ENCODE assay signal across 8 cellular contexts in the genomic region with DNA sequence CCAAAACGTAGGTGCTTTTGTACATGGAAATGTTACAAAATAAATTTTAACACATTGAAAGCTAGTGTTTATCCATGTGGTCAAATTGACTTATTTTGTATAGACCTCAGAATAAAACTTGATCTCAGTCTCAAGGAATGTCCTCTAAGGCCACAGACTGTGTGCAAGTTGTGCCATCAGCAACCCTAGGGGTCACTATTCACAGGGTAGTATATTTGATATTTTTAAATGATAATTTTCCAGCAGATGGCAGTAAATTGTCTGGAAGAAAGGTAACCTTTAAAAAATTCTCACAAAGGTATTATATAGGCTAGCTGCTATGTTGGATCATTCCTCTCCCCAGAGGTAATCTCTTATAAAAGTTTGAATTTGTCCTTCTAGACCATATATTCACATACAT. TPM values are rescaled to one million over a fixed set of nuclear protein-coding genes. Genes with fewer than 3 reads are reported as not detected.
DNase-seq lines count a peak whose midpoint lies in the region; ATAC-seq and TF ChIP-seq lines count a peak whose summit lies in the region.

No MANE protein-coding gene starts in this region.

- TF ChIP-seq RAD21 in SK-N-SH (IDR thresholded peaks at IDR 0.05; ENCODE audit: low read length): peak; percentile 28; the same call in 1 of the 2 replicates

- no peak overlapping the region for H2AFZ ChIP-seq in SK-N-SH (ENCODE audit: low read depth)

- 52% methylated on average over 1 of the region's 1 CpG for WGBS in SK-N-SH (ENCODE audit: low lambda C conversion rate)
- WGBS in gastroesophageal sphincter (ENCODE audit: low coverage in 1 of 2), 2 donors: 0 to 20% methylated on average over 1 of the region's 1 CpG

- H3K4me2 ChIP-seq in SK-N-SH: no peak overlapping the region

- POLR2A ChIA-PET in SK-N-SH (lab: Yijun Ruan, JAX): no interaction called here

- no peak overlapping the region for H3K27ac ChIP-seq in SK-N-SH (ENCODE audit: low read depth in 2 of 2, low read length in 1 of 2)
- H3K27ac ChIP-seq in gastroesophageal sphincter: no peak overlapping the region

- H3K9me2 ChIP-seq in SK-N-SH: no peaks in the 10 kb centered on the region

- H3K27me3 ChIP-seq in SK-N-SH (ENCODE audit: insufficient read depth) (no peaks in the 10 kb centered on the region), gastroesophageal sphincter (no peaks in the 10 kb centered on the region)

- no peak for TF ChIP-seq POLR2A in gastroesophageal sphincter (IDR thresholded peaks at IDR 0.05)

- peak; percentile 76 for DNase-seq in Caki2 (ENCODE audit: low read depth)
- peak; percentile 46 for DNase-seq in SK-N-SH
- DNase-seq in kidney glomerular epithelial cell (lab: John Stamatoyannopoulos, UW): peak; percentile 55
- no peak for DNase-seq in stimulated activated naive CD4-positive, alpha-beta T cell treated with Interleukin-2 at 50 U/mL for 16 hours (lab: John Stamatoyannopoulos, UW)
- no peak for DNase-seq in hypothalamus (lab: John Stamatoyannopoulos, UW)

- no peaks in the 10 kb centered on the region for H4K20me1 ChIP-seq in SK-N-SH (ENCODE audit: insufficient read depth)

- TF ChIP-seq CTCF in SK-N-SH (IDR thresholded peaks at IDR 0.05) (peak; percentile 48; the same call in 1 of the 2 replicates), gastroesophageal sphincter (IDR thresholded peaks at IDR 0.05) (peak in 1 of 4 experiments; percentile 20)

- H3K9ac ChIP-seq in SK-N-SH: no peak overlapping the region

- no peak overlapping the region for H3K4me3 ChIP-seq in SK-N-SH (ENCODE audit: low read depth in 2 of 2, low read length in 1 of 2)
- H3K4me3 ChIP-seq in gastroesophageal sphincter: no peak overlapping the region

- H3K79me2 ChIP-seq in SK-N-SH (ENCODE audit: insufficient read depth): no peaks in the 10 kb centered on the region

- H3K4me1 ChIP-seq in SK-N-SH (ENCODE audit: control insufficient read depth in 1 of 2, insufficient read depth in 2 of 2, low read depth in 1 of 2, low read length in 1 of 2) (no peaks in the 10 kb centered on the region), gastroesophageal sphincter (no peaks in the 10 kb centered on the region)

- CTCF ChIA-PET in SK-N-SH (lab: Yijun Ruan, JAX): interaction anchor here (1.3 to 1.6 kb wide), 2 partner anchors 10 to 87 kb away, joined by 4 to 5 read pairs; no protein-coding TSS in a partner anchor

- in situ Hi-C loops in Caki2 (cut with HindIII; ENCODE audit: low pct_unique_long_range_greater_than_20kb, low sequenced_read_pairs): no loop called here

- H3K36me3 ChIP-seq in SK-N-SH (replicated peaks in 1 of 2; ENCODE audit: control insufficient read depth in 1 of 2, insufficient read depth in 2 of 2, low read length in 1 of 2) (no peaks in the 10 kb centered on the region), gastroesophageal sphincter (no peaks in the 10 kb centered on the region)

- H3F3A ChIP-seq in SK-N-SH (replicated peaks; ENCODE audit: insufficient read depth): no peaks in the 10 kb centered on the region

- ATAC-seq in HG02938 (IDR thresholded peaks at IDR 0.05; ENCODE audit: unreplicated experiment) (peak; percentile 37), HG03108 (IDR thresholded peaks at IDR 0.05; ENCODE audit: unreplicated experiment) (no peak), gastroesophageal sphincter (no peak)

- H3K9me3 ChIP-seq in SK-N-SH (no peaks in the 10 kb centered on the region), gastroesophageal sphincter (no peaks in the 10 kb centered on the region)

- no peak for TF ChIP-seq EP300 in SK-N-SH (IDR thresholded peaks at IDR 0.05; ENCODE audit: borderline replicate concordance in 1 of 2, low read depth in 1 of 2, low read length in 1 of 2)
- TF ChIP-seq EP300 in gastroesophageal sphincter (IDR thresholded peaks at IDR 0.05): no peak

TF ChIP-seq in SK-N-SH, 30 proteins besides CTCF, POLR2A, EP300 and RAD21:
- no peak for TF ChIP-seq TAF1 (IDR thresholded peaks at IDR 0.05; ENCODE audit: borderline replicate concordance, low read depth, low read length)
- no peak for TF ChIP-seq FOSL2 (IDR thresholded peaks at IDR 0.05; ENCODE audit: borderline replicate concordance, low read depth)
- TF ChIP-seq MXI1 (IDR thresholded peaks at IDR 0.05; ENCODE audit: low read depth, low read length): no peak
- no peak for TF ChIP-seq YY1 (IDR thresholded peaks at IDR 0.05; ENCODE audit: low read depth)
- no peak for TF ChIP-seq MEF2A (IDR thresholded peaks at IDR 0.05; ENCODE audit: borderline replicate concordance, low read depth)
- no peak for TF ChIP-seq GATA2 (CRISPR knock-in tag; IDR thresholded peaks at IDR 0.05)
- TF ChIP-seq, protein P1, sequence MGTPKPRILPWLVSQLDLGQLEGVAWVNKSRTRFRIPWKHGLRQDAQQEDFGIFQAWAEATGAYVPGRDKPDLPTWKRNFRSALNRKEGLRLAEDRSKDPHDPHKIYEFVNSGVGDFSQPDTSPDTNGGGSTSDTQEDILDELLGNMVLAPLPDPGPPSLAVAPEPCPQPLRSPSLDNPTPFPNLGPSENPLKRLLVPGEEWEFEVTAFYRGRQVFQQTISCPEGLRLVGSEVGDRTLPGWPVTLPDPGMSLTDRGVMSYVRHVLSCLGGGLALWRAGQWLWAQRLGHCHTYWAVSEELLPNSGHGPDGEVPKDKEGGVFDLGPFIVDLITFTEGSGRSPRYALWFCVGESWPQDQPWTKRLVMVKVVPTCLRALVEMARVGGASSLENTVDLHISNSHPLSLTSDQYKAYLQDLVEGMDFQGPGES (IDR thresholded peaks at IDR 0.05; ENCODE audit: low read depth, low read length): no peak
- TF ChIP-seq SIN3A (IDR thresholded peaks at IDR 0.05; ENCODE audit: borderline replicate concordance, low read depth, low read length): no peak

RNA-seq across cellular contexts. Expression of a gene that starts 12.9 kb away (rescaled TPM):
- 17.9 and 24.4 TPM in 2 replicates for total RNA-seq in Caki2 (2014; rRNA removed; shearing (Covaris generic); ENCODE audit: low replicate concordance)
- 0.02 and 0.13 TPM in 2 replicates for polyA plus RNA-seq in SK-N-SH (2012; rRNA removed)
- polyA plus RNA-seq in SK-N-SH (2012; cell fraction: cytosol; rRNA removed): 0.09 and 0.21 TPM in 2 replicates
- 0.07 and 0.12 TPM in 2 replicates for polyA plus RNA-seq in SK-N-SH (2012; cell fraction: nucleus; rRNA removed)
- 1 to 10 TPM; 1.9 to 6.9 (median 4.0) TPM for total RNA-seq in gastroesophageal sphincter

Comparison
In these comparisons a context has a peak if more than half of its experiments do, and no peak if none do; other contexts are left out.
1. DNase-seq: peak in Caki2 (single experiment), SK-N-SH (single experiment) and kidney glomerular epithelial cell (single experiment); none in stimulated activated naive CD4-positive, alpha-beta T cell treated with Interleukin-2 at 50 U/mL for 16 hours (single experiment) and hypothalamus (0 of 51).